33 cellular contexts compared by ENCODE assay signal in the genomic region with DNA sequence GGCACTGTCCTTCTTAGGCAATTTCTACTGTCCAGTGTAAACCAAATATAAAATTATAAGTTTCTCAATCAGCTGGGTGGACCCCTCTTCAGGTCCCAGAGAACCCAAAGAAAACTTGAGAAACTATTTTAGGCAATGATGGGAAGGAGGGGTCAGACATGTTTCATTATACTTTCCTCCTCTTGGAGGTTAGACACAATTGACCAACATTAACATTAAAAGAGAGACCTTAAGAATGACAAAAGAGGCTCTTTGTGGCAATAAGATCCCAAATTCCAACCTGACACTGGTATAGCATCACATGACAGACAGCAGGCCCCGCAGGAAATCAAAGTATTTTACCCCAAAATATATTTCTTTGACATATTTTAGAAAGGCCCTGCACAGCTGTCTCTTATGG.
"Had no signal": no experiment of that assay in that cellular context is flagged by ENCODE, and none has a peak within 500 bp of the region (broad histone marks: within the 10 kb centered on the region; RNA-seq: fewer than 3 reads in every experiment).

No MANE protein-coding gene starts in this region.

- H3K4me2 ChIP-seq: PC-9 had no signal

- H3K27me3 Mint-ChIP-seq: activated CD4-positive, alpha-beta T cell treated with anti-CD3 and anti-CD28 coated beads, Interleukin-2, amount 10 ng/mL, durations not matched to agents 24 days and 14 days; activated CD8-positive, alpha-beta T cell treated with anti-CD3 and anti-CD28 coated beads for 36 hours; activated naive CD8-positive, alpha-beta T cell treated with anti-CD3 and anti-CD28 coated beads for 36 hours; activated T-helper 17 cell treated with anti-CD3 and anti-CD28 coated beads, Interleukin-2, amount 50 U/mL, for 72 hours; central memory CD8-positive, alpha-beta T cell had no signal

- H3K4me1 Mint-ChIP-seq: activated CD4-positive, alpha-beta T cell treated with anti-CD3 and anti-CD28 coated beads, Interleukin-2, amount 10 ng/mL, durations not matched to agents 24 days and 14 days; activated naive CD8-positive, alpha-beta T cell treated with anti-CD3 and anti-CD28 coated beads for 36 hours; activated T-helper 17 cell treated with anti-CD3 and anti-CD28 coated beads, Interleukin-2, amount 50 U/mL, for 72 hours; central memory CD8-positive, alpha-beta T cell had no signal

- H3K36me3 ChIP-seq: ascending aorta, cardiac muscle cell, colonic mucosa had no signal

- DNase-seq: activated CD4-positive, alpha-beta T cell treated with anti-CD3 and anti-CD28 coated beads for 1 hour; activated CD4-positive, alpha-beta T cell treated with anti-CD3 and anti-CD28 coated beads, Interleukin-2, amount 10 ng/mL, durations not matched to agents 24 days and 14 days; activated CD4-positive, alpha-beta T cell treated with anti-CD3 and anti-CD28 coated beads, Interleukin-2, amount 50 U/mL, for 4 hours; activated CD4-positive, CD25-positive, alpha-beta regulatory T cell; activated CD8-positive, alpha-beta T cell treated with anti-CD3 and anti-CD28 coated beads for 36 hours; activated effector memory CD4-positive, alpha-beta T cell treated with anti-CD3 and anti-CD28 coated beads, Interleukin-2, amount 50 U/mL, for 16 hours; activated naive CD4-positive, alpha-beta T cell; activated naive CD4-positive, alpha-beta T cell treated with anti-CD3 and anti-CD28 coated beads, Interleukin-2, amount 50 U/mL, for 16 hours; activated naive CD8-positive, alpha-beta T cell treated with anti-CD3 and anti-CD28 coated beads for 36 hours; activated T-cell treated with anti-CD3 and anti-CD28 coated beads, Interleukin-2, amount 50 U/mL, for 1 hour; activated T-cell treated with anti-CD3 and anti-CD28 coated beads, Interleukin-2, amount 50 U/mL, for 72 hours; amniotic stem cell; colonic mucosa; NCI-H1105; NCI-H1417 treated with DMSO at 0.1 percent for 48 hours; NCI-H1930; NCI-H2081 treated with DMSO at 0.1 percent for 48 hours; NCI-H345; NCI-H526; NCI-H748 treated with DMSO at 0.1 percent for 48 hours; NK-92 treated with Interleukin-12 subunit alpha and Interleukin-12 subunit beta, amount 100 ng/mL, for 24 hours; PC-9; SIG-M5; SW 1271; T-helper 1 cell; T-helper 2 cell; T-helper 9 cell had no signal

- H3K36me3 Mint-ChIP-seq: activated naive CD8-positive, alpha-beta T cell treated with anti-CD3 and anti-CD28 coated beads for 36 hours had no signal

- H3K9me3 ChIP-seq: ascending aorta, colonic mucosa had no signal

- H2AFZ ChIP-seq: PC-9 had no signal

- H3K4me3 Mint-ChIP-seq: activated CD4-positive, alpha-beta T cell treated with anti-CD3 and anti-CD28 coated beads, Interleukin-2, amount 10 ng/mL, durations not matched to agents 24 days and 14 days; activated CD8-positive, alpha-beta T cell treated with anti-CD3 and anti-CD28 coated beads for 36 hours; activated naive CD8-positive, alpha-beta T cell treated with anti-CD3 and anti-CD28 coated beads for 36 hours; activated T-cell treated with anti-CD3 and anti-CD28 coated beads, Interleukin-2, amount 50 U/mL, for 72 hours; activated T-helper 17 cell treated with anti-CD3 and anti-CD28 coated beads, Interleukin-2, amount 50 U/mL, for 72 hours; central memory CD8-positive, alpha-beta T cell had no signal

- H3K4me1 ChIP-seq: ascending aorta, colonic mucosa had no signal

- H3K27ac Mint-ChIP-seq: activated CD4-positive, alpha-beta T cell treated with anti-CD3 and anti-CD28 coated beads, Interleukin-2, amount 10 ng/mL, durations not matched to agents 24 days and 14 days; activated CD8-positive, alpha-beta T cell treated with anti-CD3 and anti-CD28 coated beads for 36 hours; activated naive CD8-positive, alpha-beta T cell treated with anti-CD3 and anti-CD28 coated beads for 36 hours; activated T-cell treated with anti-CD3 and anti-CD28 coated beads, Interleukin-2, amount 50 U/mL, for 72 hours; activated T-helper 17 cell treated with anti-CD3 and anti-CD28 coated beads, Interleukin-2, amount 50 U/mL, for 72 hours had no signal

- H3K27me3 ChIP-seq: ascending aorta, cardiac muscle cell, colonic mucosa had no signal

- H3K27ac ChIP-seq: ascending aorta, cardiac muscle cell, colonic mucosa, PC-9, RWPE1, VCaP had no signal

- H3K4me3 ChIP-seq: ascending aorta, cardiac muscle cell, colonic mucosa, PC-9 had no signal
